Comparison of ENCODE assay signal across 9 cellular contexts in genomic region chr12:643478-644292, GRCh38. TPM values are rescaled to one million over a fixed set of nuclear protein-coding genes. Genes with fewer than 3 reads are reported as not detected.
DNase-seq lines count a peak whose midpoint lies in the region; ATAC-seq, FAIRE-seq and TF ChIP-seq lines count a peak whose summit lies in the region.
"Had no signal": no experiment of that assay in that cellular context is flagged by ENCODE, and none has a peak within 500 bp of the region (broad histone marks: within the 10 kb centered on the region; RNA-seq: fewer than 3 reads in every experiment).

No MANE protein-coding gene starts in this region.

- no peaks in the 10 kb centered on the region for H4K20me1 ChIP-seq in SK-N-SH (ENCODE audit: insufficient read depth)

- peak overlapping the region; percentile 90 for H3K27ac Mint-ChIP-seq in dendritic cell treated with granulocyte-macrophage colony-stimulating factor and Interleukin-4, amounts not matched to agents 40 ng/mL and 50 ng/mL, for 4 days

- TF ChIP-seq RAD21 in SK-N-SH (IDR thresholded peaks at IDR 0.05; ENCODE audit: low read length), result no peak

- no peak overlapping the region for H3K4me2 ChIP-seq in SK-N-SH

- no peak overlapping the region for H3K4me3 ChIP-seq in SK-N-SH (ENCODE audit: low read depth in 2 of 2, low read length in 1 of 2)
- peak overlapping the region; percentile 81 for H3K4me3 ChIP-seq in NT2/D1 (ENCODE audit: insufficient read length, low read depth)
- H3K4me3 ChIP-seq in muscle layer of colon (ENCODE audit: low read depth in 1 of 2, low read length in 2 of 2), result peak overlapping the region; percentile 49 to 68

- H2AFZ ChIP-seq in SK-N-SH (ENCODE audit: low read depth), result peak overlapping the region; percentile 79; the same call in 1 of the 2 replicates

- H3F3A ChIP-seq in SK-N-SH (replicated peaks; ENCODE audit: insufficient read depth), result peaks cover 6% of the 10 kb centered on the region

- 94% methylated on average over 31 of the region's 32 CpGs for WGBS in SK-N-SH (ENCODE audit: low lambda C conversion rate)

- TF ChIP-seq CTCF in SK-N-SH (IDR thresholded peaks at IDR 0.05) (no peak), D721Med (IDR thresholded peaks at IDR 0.05; ENCODE audit: insufficient read depth, missing control alignments) (no peak)

- H3K4me3 Mint-ChIP-seq in dendritic cell treated with granulocyte-macrophage colony-stimulating factor and Interleukin-4, amounts not matched to agents 40 ng/mL and 50 ng/mL, for 4 days, result peak overlapping the region; percentile 73

- H3K36me3 ChIP-seq in SK-N-SH (replicated peaks in 1 of 2; ENCODE audit: control insufficient read depth in 1 of 2, insufficient read depth in 2 of 2, low read length in 1 of 2) (no peaks in the 10 kb centered on the region), NT2/D1 (ENCODE audit: insufficient read depth, insufficient read length, low read length) (peaks cover 25% of the 10 kb centered on the region), muscle layer of colon (ENCODE audit: insufficient read depth, low read length) (no peaks in the 10 kb centered on the region)

- H3K9me3 Mint-ChIP-seq in dendritic cell treated with granulocyte-macrophage colony-stimulating factor and Interleukin-4, amounts not matched to agents 40 ng/mL and 50 ng/mL, for 4 days, result no peaks in the 10 kb centered on the region

- no peaks in the 10 kb centered on the region for H3K9me2 ChIP-seq in SK-N-SH

- CTCF ChIA-PET in SK-N-SH (lab: Yijun Ruan, JAX), result interaction anchor here (1.1 to 1.6 kb wide), 3 partner anchors 12 to 96 kb away, joined by 3 to 4 read pairs (median 3); no protein-coding TSS in a partner anchor

- peaks cover 16% of the 10 kb centered on the region for H3K36me3 Mint-ChIP-seq in dendritic cell treated with granulocyte-macrophage colony-stimulating factor and Interleukin-4, amounts not matched to agents 40 ng/mL and 50 ng/mL, for 4 days (ENCODE audit: low read depth)

- POLR2A ChIA-PET in SK-N-SH (lab: Yijun Ruan, JAX), result no interaction called here

- no peak overlapping the region for H3K27ac ChIP-seq in SK-N-SH (ENCODE audit: low read depth in 2 of 2, low read length in 1 of 2)
- H3K27ac ChIP-seq in muscle layer of colon (ENCODE audit: low read depth, low read length), result peak overlapping the region; percentile 84
- H3K27ac ChIP-seq: C4-2B had no signal

- no peak for DNase-seq in SK-N-SH
- DNase-seq in NT2/D1 (ENCODE audit: low read depth, low spot score), result no peak
- no peak for DNase-seq in D721Med (ENCODE audit: insufficient read length, low spot score)

- H3K4me1 Mint-ChIP-seq in dendritic cell treated with granulocyte-macrophage colony-stimulating factor and Interleukin-4, amounts not matched to agents 40 ng/mL and 50 ng/mL, for 4 days (ENCODE audit: low read depth), result peaks cover 72% of the 10 kb centered on the region

- H3K27me3 ChIP-seq in SK-N-SH (ENCODE audit: insufficient read depth) (no peaks in the 10 kb centered on the region), NT2/D1 (ENCODE audit: insufficient read depth, insufficient read length) (no peaks in the 10 kb centered on the region), muscle layer of colon (ENCODE audit: control insufficient read depth in 1 of 2, insufficient read depth in 2 of 2, low read length in 2 of 2) (no peaks in the 10 kb centered on the region)

- FAIRE-seq in D721Med (lab: Jason Lieb, UNC), result no peak

- no peaks in the 10 kb centered on the region for H3K27me3 Mint-ChIP-seq in dendritic cell treated with granulocyte-macrophage colony-stimulating factor and Interleukin-4, amounts not matched to agents 40 ng/mL and 50 ng/mL, for 4 days

- no peak for TF ChIP-seq EP300 in SK-N-SH (IDR thresholded peaks at IDR 0.05; ENCODE audit: borderline replicate concordance in 1 of 2, low read depth in 1 of 2, low read length in 1 of 2)

- H3K9ac ChIP-seq in SK-N-SH (no peak overlapping the region), NT2/D1 (ENCODE audit: insufficient read length, low read depth) (peak overlapping the region; percentile 91), muscle layer of colon (ENCODE audit: low read length) (no peak overlapping the region)

- ATAC-seq in SK-N-SH treated with all-trans-retinoic acid at 6 μM for 48 hours, result no peak
- ATAC-seq in HG03520 (IDR thresholded peaks at IDR 0.05; ENCODE audit: unreplicated experiment), result no peak
- ATAC-seq in GM21390 (IDR thresholded peaks at IDR 0.05; ENCODE audit: unreplicated experiment), result no peak

- no peaks in the 10 kb centered on the region for H3K79me2 ChIP-seq in SK-N-SH (ENCODE audit: insufficient read depth)

- H3K9me3 ChIP-seq in SK-N-SH, result no peaks in the 10 kb centered on the region
- H3K9me3 ChIP-seq in NT2/D1 (ENCODE audit: insufficient read depth, low read length), result no peaks in the 10 kb centered on the region
- no peaks in the 10 kb centered on the region for H3K9me3 ChIP-seq in muscle layer of colon (ENCODE audit: low read length)

- intact Hi-C loops in dendritic cell treated with granulocyte-macrophage colony-stimulating factor and Interleukin-4, amounts not matched to agents 40 ng/mL and 50 ng/mL, for 4 days (cut with micrococcal nuclease), result loop anchor here (5.0 kb wide), 2 partner anchors 66 to 109 kb away; partner anchors contain the start of gene WNK1

- H3K4me1 ChIP-seq in SK-N-SH (ENCODE audit: control insufficient read depth in 1 of 2, insufficient read depth in 2 of 2, low read depth in 1 of 2, low read length in 1 of 2) (peaks cover 0 to 5% of the 10 kb centered on the region in 2 experiments; a peak in 1 of 4 replicates), NT2/D1 (ENCODE audit: insufficient read depth, insufficient read length) (peaks cover 7% of the 10 kb centered on the region), muscle layer of colon (ENCODE audit: insufficient read depth, low read length) (peaks cover 41% of the 10 kb centered on the region)

TF ChIP-seq in SK-N-SH, 30 proteins besides CTCF, POLR2A, EP300 and RAD21 (continues in another document):
- TF ChIP-seq IRF3 (IDR thresholded peaks at IDR 0.05; ENCODE audit: low read depth, low read length) (no peak), TCF12 (IDR thresholded peaks at IDR 0.05) (no peak), ELF1 (IDR thresholded peaks at IDR 0.05) (no peak), GATA2 (CRISPR knock-in tag; IDR thresholded peaks at IDR 0.05) (no peak), FOXM1 (IDR thresholded peaks at IDR 0.05; ENCODE audit: low read depth) (no peak), SMC3 (IDR thresholded peaks at IDR 0.05; ENCODE audit: low read depth, low read length) (no peak), EZH2phosphoT487 (IDR thresholded peaks at IDR 0.05; ENCODE audit: borderline replicate concordance, low read depth) (no peak), PBX3 (IDR thresholded peaks at IDR 0.05) (no peak), TAF1 (IDR thresholded peaks at IDR 0.05; ENCODE audit: borderline replicate concordance, low read depth, low read length) (no peak)

TF ChIP-seq in SK-N-SH treated with all-trans-retinoic acid at 6 μM for 48 hours, 23 proteins besides CTCF, POLR2A, EP300 and RAD21:
- TF ChIP-seq ZFP3 (CRISPR knock-in tag; IDR thresholded peaks at IDR 0.05) (no peak), CSDC2 (CRISPR knock-in tag; IDR thresholded peaks at IDR 0.05) (no peak), CREB5 (CRISPR knock-in tag; IDR thresholded peaks at IDR 0.05; ENCODE audit: low read depth) (no peak), RARB (CRISPR knock-in tag; IDR thresholded peaks at IDR 0.05) (no peak)

RNA-seq across cellular contexts. Expression of gene NINJ2, which starts 19.6 kb away (rescaled TPM):
- polyA plus RNA-seq in SK-N-SH (2012; rRNA removed), result 0.07 TPM in 1 of 2 replicates, not detected in the other
- 0.09 and 0.13 TPM in 2 replicates for polyA plus RNA-seq in SK-N-SH (2012; cell fraction: cytosol; rRNA removed)
- not detected in 2 replicates for polyA plus RNA-seq in SK-N-SH (2012; cell fraction: nucleus; rRNA removed)

Comparison
In these comparisons a context has a peak if more than half of its experiments do, and no peak if none do; other contexts are left out.
1. H3K4me3 ChIP-seq: peak in NT2/D1 (single experiment) and muscle layer of colon (2 of 2); none in SK-N-SH (0 of 2).